In genomic region chr12:130651188-130651587, GRCh38 we compare ENCODE assay signal across 28 cellular contexts.
"Had no signal": no experiment of that assay in that cellular context is flagged by ENCODE, and none has a peak within 500 bp of the region (broad histone marks: within the 10 kb centered on the region; RNA-seq: fewer than 3 reads in every experiment).

No MANE protein-coding gene starts in this region.

- FAIRE-seq: small intestine had no signal

- H3K36me3 ChIP-seq: heart right ventricle, left ventricle myocardium inferior, prostate gland, tibial nerve, uterus had no signal

- H2AFZ ChIP-seq: hepatocyte, parathyroid adenoma had no signal

- H3K4me3 ChIP-seq: heart right ventricle, hepatocyte, left ventricle myocardium inferior, lung, prostate gland, tibial nerve, uterus had no signal

- DNase-seq: heart right ventricle; islet precursor cell; kidney glomerular epithelial cell; left colon; left ventricle myocardium inferior; mesendoderm; naive B cell; natural killer cell; nephron progenitor cell; nucleus accumbens; retina; right cardiac atrium; small intestine; stimulated activated CD4-positive, alpha-beta T cell treated with anti-CD3 and anti-CD28 coated beads, Interleukin-1b, Interleukin-23, amount 100 ng/mL, for 48 hours; stimulated activated CD4-positive, alpha-beta T cell treated with anti-CD3 and anti-CD28 coated beads, Interleukin-2, amount 100 ng/mL, for 48 hours; stimulated activated CD4-positive, alpha-beta T cell treated with anti-CD3 and anti-CD28 coated beads, Interleukin-4, amount 100 ng/mL, for 4 hours; stimulated activated CD8-positive, alpha-beta memory T cell treated with anti-CD3 and anti-CD28 coated beads, Interleukin-4, amount 100 ng/mL, for 48 hours; stimulated activated naive CD4-positive, alpha-beta T cell treated with Interleukin-2 at 50 U/mL for 16 hours; stimulated activated naive CD8-positive, alpha-beta T cell treated with anti-CD3 and anti-CD28 coated beads, Interleukin-15, amount 100 ng/mL, for 72 hours; substantia nigra; uterus had no signal

- H3K4me1 ChIP-seq: heart right ventricle, parathyroid adenoma, prostate gland, tibial nerve, uterus had no signal

- H3K9ac ChIP-seq: parathyroid adenoma had no signal

- H3K79me2 ChIP-seq: hepatocyte had no signal

- H3K4me2 ChIP-seq: hepatocyte had no signal

- H3K9me3 ChIP-seq: prostate gland had no signal

- H3K27ac ChIP-seq: heart right ventricle, hepatocyte, left ventricle myocardium inferior, parathyroid adenoma, prostate gland, tibial nerve, uterus had no signal

- H3K27me3 ChIP-seq: hepatocyte, tibial nerve, uterus had no signal

- ATAC-seq: heart right ventricle; left colon; natural killer cell; right cardiac atrium; sciatic nerve; stimulated activated memory B cell treated with anti-CD40 and anti-IgM and Interleukin-4, amounts not matched to agents 10 μg/mL and 1 μg/mL and 100 μg/mL, for 72 hours; stimulated activated naive CD8-positive, alpha-beta T cell treated with anti-CD3 and anti-CD28 coated beads, Interleukin-15, amount 100 ng/mL, for 72 hours had no signal
